In genomic region chr4:108106186-108106585, GRCh38 we compare ENCODE assay signal across 18 cellular contexts.
DNase-seq lines count a peak whose midpoint lies in the region; ATAC-seq and TF ChIP-seq lines count a peak whose summit lies in the region.
"Had no signal": no experiment of that assay in that cellular context is flagged by ENCODE, and none has a peak within 500 bp of the region (broad histone marks: within the 10 kb centered on the region; RNA-seq: fewer than 3 reads in every experiment).

No MANE protein-coding gene starts in this region.

- intact Hi-C loops in activated CD4-positive, alpha-beta T cell treated with anti-CD3 and anti-CD28 coated beads, Interleukin-2, amount 10 ng/mL, durations not matched to agents 24 days and 14 days (cut with micrococcal nuclease), result no loop called here
- intact Hi-C loops in lower leg skin (cut with DNase I; ENCODE audit: low total_unique reads), result no loop called here

- no peak for ATAC-seq in CD4-positive, CD25-positive, alpha-beta regulatory T cell (ENCODE audit: low read depth in 2 of 2)
- no peak for ATAC-seq in T-cell (replicated peaks in 1 of 4)
- no peak for ATAC-seq in activated naive CD8-positive, alpha-beta T cell treated with anti-CD3 and anti-CD28 coated beads, Interleukin-2, amount 10 ng/mL, durations not matched to agents 7 days and 5 days (ENCODE audit: low read depth)

- peak overlapping the region; percentile 67 for H3K4me3 Mint-ChIP-seq in activated CD4-positive, alpha-beta T cell treated with anti-CD3 and anti-CD28 coated beads, Interleukin-2, amount 10 ng/mL, durations not matched to agents 24 days and 14 days
- H3K4me3 Mint-ChIP-seq in CD4-positive, CD25-positive, alpha-beta regulatory T cell, result peak overlapping the region; percentile 43 to 75 (median 64)
- H3K4me3 Mint-ChIP-seq in T-cell, result peak overlapping the region; percentile 28 to 67 (median 44)
- peak overlapping the region; percentile 91 for H3K4me3 Mint-ChIP-seq in activated naive CD8-positive, alpha-beta T cell treated with anti-CD3 and anti-CD28 coated beads, Interleukin-2, amount 10 ng/mL, durations not matched to agents 7 days and 5 days

- no peaks in the 10 kb centered on the region for H3K27me3 ChIP-seq in CD4-positive, CD25-positive, alpha-beta regulatory T cell (ENCODE audit: control insufficient read depth, insufficient read depth, low read length)
- H3K27me3 ChIP-seq: Peyer's patch had no signal

- peak overlapping the region; percentile 82 for H3K27ac ChIP-seq in CD4-positive, CD25-positive, alpha-beta regulatory T cell (ENCODE audit: insufficient read depth, low read length, poor library complexity, severe bottlenecking)
- H3K27ac ChIP-seq: C4-2B, Peyer's patch had no signal

- 99% methylated on average over 3 of the region's 3 CpGs for WGBS in lower leg skin, 2 donors

- TF ChIP-seq CTCF in lower leg skin (IDR thresholded peaks at IDR 0.05), result no peak

- peaks cover 82% of the 10 kb centered on the region for H3K4me1 Mint-ChIP-seq in activated CD4-positive, alpha-beta T cell treated with anti-CD3 and anti-CD28 coated beads, Interleukin-2, amount 10 ng/mL, durations not matched to agents 24 days and 14 days
- peaks cover 51 to 94% (median 82%) of the 10 kb centered on the region in 4 donors for H3K4me1 Mint-ChIP-seq in CD4-positive, CD25-positive, alpha-beta regulatory T cell
- H3K4me1 Mint-ChIP-seq in T-cell, result peaks cover 93 to 96% (median 96%) of the 10 kb centered on the region in 3 donors
- H3K4me1 Mint-ChIP-seq in activated naive CD8-positive, alpha-beta T cell treated with anti-CD3 and anti-CD28 coated beads, Interleukin-2, amount 10 ng/mL, durations not matched to agents 7 days and 5 days, result peaks cover 83% of the 10 kb centered on the region

- peaks cover 73% of the 10 kb centered on the region for H3K4me1 ChIP-seq in CD4-positive, CD25-positive, alpha-beta regulatory T cell (ENCODE audit: control insufficient read depth, insufficient read depth, low read length, poor library complexity, severe bottlenecking)
- H3K4me1 ChIP-seq: Peyer's patch had no signal

- H3K9me3 ChIP-seq in CD4-positive, CD25-positive, alpha-beta regulatory T cell (ENCODE audit: control insufficient read depth in 2 of 2, low read length in 2 of 2), result no peaks in the 10 kb centered on the region
- H3K9me3 ChIP-seq: HAP-1, Peyer's patch had no signal

- peak overlapping the region; percentile 76 for H3K4me3 ChIP-seq in CD4-positive, CD25-positive, alpha-beta regulatory T cell (ENCODE audit: low read depth, low read length)
- no peak overlapping the region for H3K4me3 ChIP-seq in lower leg skin (ENCODE audit: low read depth, poor library complexity, severe bottlenecking)
- H3K4me3 ChIP-seq: HAP-1, Peyer's patch had no signal

- peaks cover 2% of the 10 kb centered on the region for H3K9me3 Mint-ChIP-seq in activated CD4-positive, alpha-beta T cell treated with anti-CD3 and anti-CD28 coated beads, Interleukin-2, amount 10 ng/mL, durations not matched to agents 24 days and 14 days
- H3K9me3 Mint-ChIP-seq in CD4-positive, CD25-positive, alpha-beta regulatory T cell, result no peaks in the 10 kb centered on the region
- no peaks in the 10 kb centered on the region for H3K9me3 Mint-ChIP-seq in T-cell
- no peaks in the 10 kb centered on the region for H3K9me3 Mint-ChIP-seq in activated naive CD8-positive, alpha-beta T cell treated with anti-CD3 and anti-CD28 coated beads, Interleukin-2, amount 10 ng/mL, durations not matched to agents 7 days and 5 days

- POLR2A ChIA-PET in T-cell (lab: Charles Lee), result interaction anchor here in 1 of 2 donors (1.0 kb wide), 2 partner anchors 26 to 53 kb away, joined by 3 read pairs; no protein-coding TSS in a partner anchor
- POLR2A ChIA-PET in activated naive CD8-positive, alpha-beta T cell treated with anti-CD3 and anti-CD28 coated beads, Interleukin-2, amount 10 ng/mL, durations not matched to agents 7 days and 5 days (lab: Charles Lee), result interaction anchor here (0.6 to 3.3 kb wide), 5 partner anchors 10 to 75 kb away, joined by 3 to 21 read pairs (median 13); no protein-coding TSS in a partner anchor

- CTCF ChIA-PET in T-cell (lab: Charles Lee), result interaction anchor here in 1 of 2 donors (0.6 kb wide), 1 partner anchor 27 kb away, joined by 5 read pairs; no protein-coding TSS in a partner anchor

- H3K27me3 Mint-ChIP-seq in activated CD4-positive, alpha-beta T cell treated with anti-CD3 and anti-CD28 coated beads, Interleukin-2, amount 10 ng/mL, durations not matched to agents 24 days and 14 days, result no peaks in the 10 kb centered on the region
- H3K27me3 Mint-ChIP-seq in CD4-positive, CD25-positive, alpha-beta regulatory T cell, result no peaks in the 10 kb centered on the region
- H3K27me3 Mint-ChIP-seq in T-cell, result no peaks in the 10 kb centered on the region
- no peaks in the 10 kb centered on the region for H3K27me3 Mint-ChIP-seq in activated naive CD8-positive, alpha-beta T cell treated with anti-CD3 and anti-CD28 coated beads, Interleukin-2, amount 10 ng/mL, durations not matched to agents 7 days and 5 days

- peaks cover 45% of the 10 kb centered on the region for H3K36me3 ChIP-seq in CD4-positive, CD25-positive, alpha-beta regulatory T cell (ENCODE audit: control insufficient read depth, insufficient read depth, low read length)
- H3K36me3 ChIP-seq: HAP-1, Peyer's patch had no signal

- H3K27ac Mint-ChIP-seq in activated CD4-positive, alpha-beta T cell treated with anti-CD3 and anti-CD28 coated beads, Interleukin-2, amount 10 ng/mL, durations not matched to agents 24 days and 14 days, result peak overlapping the region; percentile 97
- H3K27ac Mint-ChIP-seq in CD4-positive, CD25-positive, alpha-beta regulatory T cell, result peak overlapping the region; percentile 79 to 94 (median 80)
- peak overlapping the region; percentile 85 to 97 for H3K27ac Mint-ChIP-seq in T-cell
- peak overlapping the region; percentile 96 for H3K27ac Mint-ChIP-seq in activated naive CD8-positive, alpha-beta T cell treated with anti-CD3 and anti-CD28 coated beads, Interleukin-2, amount 10 ng/mL, durations not matched to agents 7 days and 5 days

- TF ChIP-seq POLR2A in lower leg skin (IDR thresholded peaks at IDR 0.05), result no peak

- DNase-seq in activated CD4-positive, alpha-beta T cell treated with anti-CD3 and anti-CD28 coated beads, Interleukin-2, amount 10 ng/mL, durations not matched to agents 24 days and 14 days, result peak; percentile 55
- no peak for DNase-seq in activated CD4-positive, alpha-beta T cell treated with anti-CD3 and anti-CD28 coated beads for 4 hours
- DNase-seq in CD4-positive, CD25-positive, alpha-beta regulatory T cell, result no peak
- no peak for DNase-seq in T-cell
- DNase-seq in activated naive CD8-positive, alpha-beta T cell treated with anti-CD3 and anti-CD28 coated beads, Interleukin-2, amount 10 ng/mL, durations not matched to agents 7 days and 5 days, result no peak
- DNase-seq in lower leg skin (ENCODE audit: low spot score in 2 of 2), result no peak
- no peak for DNase-seq in MV-4-11 (lab: John Stamatoyannopoulos, UW)
- DNase-seq in activated gamma-delta T cell (lab: John Stamatoyannopoulos, UW), result no peak
- DNase-seq: DMS79, Karpas-422, NCI-H1417, NCI-H1930, NCI-H2171, NCI-H446 treated with DMSO at 0.1 percent for 48 hours, NCI-H82, Peyer's patch had no signal

- H3K36me3 Mint-ChIP-seq in activated CD4-positive, alpha-beta T cell treated with anti-CD3 and anti-CD28 coated beads, Interleukin-2, amount 10 ng/mL, durations not matched to agents 24 days and 14 days (ENCODE audit: low read depth), result peaks cover 55% of the 10 kb centered on the region
- peaks cover 57% of the 10 kb centered on the region for H3K36me3 Mint-ChIP-seq in CD4-positive, CD25-positive, alpha-beta regulatory T cell
- H3K36me3 Mint-ChIP-seq in T-cell, result peaks cover 55% of the 10 kb centered on the region
- peaks cover 64% of the 10 kb centered on the region for H3K36me3 Mint-ChIP-seq in activated naive CD8-positive, alpha-beta T cell treated with anti-CD3 and anti-CD28 coated beads, Interleukin-2, amount 10 ng/mL, durations not matched to agents 7 days and 5 days
